Comparison of ENCODE assay signal across 13 cellular contexts in the genomic region with DNA sequence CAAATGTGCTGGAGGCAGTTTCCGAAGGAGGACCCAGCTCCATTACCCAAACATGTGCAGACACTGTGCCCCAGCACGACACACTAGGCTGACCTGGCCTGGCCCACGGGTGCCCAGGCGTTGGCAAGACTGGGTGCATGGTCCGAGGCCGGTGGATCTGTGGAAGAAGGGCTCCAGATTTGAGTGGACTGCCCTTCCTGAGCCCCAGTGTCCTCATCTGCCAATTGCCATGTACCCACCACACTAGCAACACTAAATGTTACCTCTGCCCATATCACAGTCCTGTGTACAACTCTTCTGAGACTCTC.
"Had no signal": no experiment of that assay in that cellular context is flagged by ENCODE, and none has a peak within 500 bp of the region (broad histone marks: within the 10 kb centered on the region; RNA-seq: fewer than 3 reads in every experiment).

No MANE protein-coding gene starts in this region.

- H3K27ac ChIP-seq: parathyroid adenoma, right atrium auricular region, tibial nerve had no signal

- H3K27me3 ChIP-seq: right atrium auricular region, tibial nerve had no signal

- DNase-seq: activated CD4-positive, alpha-beta T cell treated with anti-CD3 and anti-CD28 coated beads, Interleukin-2, amount 10 ng/mL, durations not matched to agents 7 days and 5 days; activated T-cell treated with anti-CD3 and anti-CD28 coated beads, Interleukin-2, amount 50 U/mL, for 4 hours; caudate nucleus; erythroblast; stimulated activated CD4-positive, alpha-beta T cell treated with anti-CD3 and anti-CD28 coated beads, Interleukin-2, amount 100 ng/mL, for 24 hours; stimulated activated naive B cell treated with anti-CD40 and anti-IgM and Interleukin-4, amounts not matched to agents 10 μg/mL and 1 μg/mL and 100 μg/mL, for 72 hours had no signal

- H3K4me1 ChIP-seq: parathyroid adenoma, right atrium auricular region, tibial nerve had no signal

- H3K4me3 ChIP-seq: right atrium auricular region, tibial nerve had no signal

- H3K4me3 Mint-ChIP-seq: activated CD4-positive, alpha-beta T cell treated with anti-CD3 and anti-CD28 coated beads, Interleukin-2, amount 10 ng/mL, durations not matched to agents 7 days and 5 days; activated T-cell treated with anti-CD3 and anti-CD28 coated beads, Interleukin-2, amount 50 U/mL, for 4 hours; neural crest cell; stimulated activated naive B cell treated with anti-CD40 and anti-IgM and Interleukin-4, amounts not matched to agents 10 μg/mL and 1 μg/mL and 100 μg/mL, for 72 hours; T-helper 1 cell treated with Interleukin-12 subunit alpha and Interleukin-12 subunit beta and Interleukin-4 antibody, amounts not matched to agents 30 μg/mL and 1 μg/mL, for 36 hours; WTC11 had no signal

- H3K27ac Mint-ChIP-seq: activated CD4-positive, alpha-beta T cell treated with anti-CD3 and anti-CD28 coated beads, Interleukin-2, amount 10 ng/mL, durations not matched to agents 7 days and 5 days; stimulated activated naive B cell treated with anti-CD40 and anti-IgM and Interleukin-4, amounts not matched to agents 10 μg/mL and 1 μg/mL and 100 μg/mL, for 72 hours; T-helper 1 cell treated with Interleukin-12 subunit alpha and Interleukin-12 subunit beta and Interleukin-4 antibody, amounts not matched to agents 30 μg/mL and 1 μg/mL, for 36 hours; WTC11 had no signal

- H3K9me3 ChIP-seq: right atrium auricular region, tibial nerve had no signal

- H3K4me1 Mint-ChIP-seq: stimulated activated naive B cell treated with anti-CD40 and anti-IgM and Interleukin-4, amounts not matched to agents 10 μg/mL and 1 μg/mL and 100 μg/mL, for 72 hours had no signal

- H3K36me3 ChIP-seq: right atrium auricular region, tibial nerve had no signal

- H3K36me3 Mint-ChIP-seq: stimulated activated naive B cell treated with anti-CD40 and anti-IgM and Interleukin-4, amounts not matched to agents 10 μg/mL and 1 μg/mL and 100 μg/mL, for 72 hours; WTC11 had no signal

- H2AFZ ChIP-seq: parathyroid adenoma had no signal

- H3K79me2 ChIP-seq: parathyroid adenoma had no signal

- ATAC-seq: activated T-cell treated with anti-CD3 and anti-CD28 coated beads, Interleukin-2, amount 50 U/mL, for 4 hours; left lobe of liver; stimulated activated naive B cell treated with anti-CD40 and anti-IgM and Interleukin-4, amounts not matched to agents 10 μg/mL and 1 μg/mL and 100 μg/mL, for 72 hours; WTC11 had no signal

- H3K9me3 Mint-ChIP-seq: activated CD4-positive, alpha-beta T cell treated with anti-CD3 and anti-CD28 coated beads, Interleukin-2, amount 10 ng/mL, durations not matched to agents 7 days and 5 days; activated T-cell treated with anti-CD3 and anti-CD28 coated beads, Interleukin-2, amount 50 U/mL, for 4 hours; neural crest cell; stimulated activated naive B cell treated with anti-CD40 and anti-IgM and Interleukin-4, amounts not matched to agents 10 μg/mL and 1 μg/mL and 100 μg/mL, for 72 hours; T-helper 1 cell treated with Interleukin-12 subunit alpha and Interleukin-12 subunit beta and Interleukin-4 antibody, amounts not matched to agents 30 μg/mL and 1 μg/mL, for 36 hours; WTC11 had no signal
